ENCODE assay signal across 8 cellular contexts in the genomic region with DNA sequence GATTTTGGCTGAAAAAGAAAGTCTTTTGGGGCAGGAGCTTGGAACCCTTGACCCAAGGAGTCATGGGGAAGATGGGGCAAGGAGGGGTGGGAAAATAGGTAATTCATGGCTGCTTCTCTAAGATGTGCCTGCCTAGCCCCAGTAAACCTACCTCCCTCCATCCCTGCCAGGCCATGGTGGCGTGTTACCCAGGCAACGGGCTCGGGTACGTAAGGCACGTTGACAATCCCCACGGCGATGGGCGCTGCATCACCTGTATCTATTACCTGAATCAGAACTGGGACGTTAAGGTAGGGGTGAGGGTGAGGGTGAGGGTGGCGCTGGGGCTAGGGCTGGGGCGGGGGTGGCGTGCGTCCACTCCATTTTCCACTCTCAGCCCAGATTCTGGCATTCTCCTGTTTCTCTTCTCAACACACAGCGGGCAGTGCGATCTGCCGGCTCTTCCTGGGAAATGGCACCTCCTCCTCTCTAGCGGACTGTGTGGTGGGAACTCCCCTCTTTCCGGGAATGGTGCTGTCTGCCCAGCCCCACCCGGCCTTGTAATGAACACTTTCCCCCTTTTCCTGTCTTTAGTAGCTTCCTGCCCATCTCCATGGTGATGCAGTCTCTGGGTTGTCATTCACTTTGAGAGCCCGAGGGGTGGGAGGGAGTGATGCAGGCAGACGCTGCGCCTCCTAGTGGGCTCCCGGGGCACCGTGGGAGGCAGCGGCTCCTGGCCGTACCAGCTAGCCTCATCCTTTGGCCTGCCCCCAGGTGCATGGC. TPM values are rescaled to one million over a fixed set of nuclear protein-coding genes. Genes with fewer than 3 reads are reported as not detected.
DNase-seq lines count a peak whose midpoint lies in the region; ATAC-seq and TF ChIP-seq lines count a peak whose summit lies in the region.

No MANE protein-coding gene starts in this region.

- H3K9me3 ChIP-seq in BLaER1 (no peaks in the 10 kb centered on the region), SK-N-SH (no peaks in the 10 kb centered on the region), subcutaneous abdominal adipose tissue (ENCODE audit: control insufficient read depth in 5 of 5, low read length in 5 of 5) (no peaks in the 10 kb centered on the region)

- peak; percentile 36 for ATAC-seq in HG02798 (IDR thresholded peaks at IDR 0.05; ENCODE audit: poor library complexity, unreplicated experiment)

- peaks cover 71% of the 10 kb centered on the region for H3K4me1 ChIP-seq in BLaER1
- peaks cover 29 to 62% of the 10 kb centered on the region in 2 experiments; a peak in 3 of 4 replicates for H3K4me1 ChIP-seq in SK-N-SH (ENCODE audit: control insufficient read depth in 1 of 2, insufficient read depth in 2 of 2, low read depth in 1 of 2, low read length in 1 of 2)
- H3K4me1 ChIP-seq in subcutaneous abdominal adipose tissue (ENCODE audit: control insufficient read depth in 5 of 5, insufficient read depth in 5 of 5, low read length in 5 of 5): peaks cover 40 to 99% (median 87%) of the 10 kb centered on the region in 5 donors

- H3K27ac ChIP-seq in BLaER1: no peak overlapping the region
- H3K27ac ChIP-seq in SK-N-SH (ENCODE audit: low read depth in 2 of 2, low read length in 1 of 2): peak overlapping the region; percentile 72 to 78
- peak overlapping the region; percentile 79 for H3K27ac ChIP-seq in subcutaneous abdominal adipose tissue (ENCODE audit: low read depth, low read length)

- peaks cover 6% of the 10 kb centered on the region for H3K27me3 ChIP-seq in BLaER1
- H3K27me3 ChIP-seq in SK-N-SH (ENCODE audit: insufficient read depth): no peaks in the 10 kb centered on the region
- H3K27me3 ChIP-seq in subcutaneous abdominal adipose tissue (ENCODE audit: control insufficient read depth in 5 of 5, insufficient read depth in 4 of 5, low read length in 5 of 5): peaks cover 0 to 2% (median 0%) of the 10 kb centered on the region in 5 donors

- CTCF ChIA-PET in SK-N-SH (lab: Yijun Ruan, JAX): interaction anchor here (0.5 to 5.4 kb wide), 21 partner anchors 8 to 179 kb away, joined by 3 to 54 read pairs (median 4); a partner anchor contains a TSS

- H3K36me3 Mint-ChIP-seq in activated naive CD8-positive, alpha-beta T cell: peaks cover 7% of the 10 kb centered on the region

- H3K4me3 Mint-ChIP-seq in activated naive CD8-positive, alpha-beta T cell: peak overlapping the region; percentile 94

- H4K20me1 ChIP-seq in BLaER1 (peaks cover 98% of the 10 kb centered on the region), SK-N-SH (ENCODE audit: insufficient read depth) (peaks cover 82% of the 10 kb centered on the region)

- peak overlapping the region; percentile 96 for H3K27ac Mint-ChIP-seq in activated naive CD8-positive, alpha-beta T cell

- no peaks in the 10 kb centered on the region for H3K9me2 ChIP-seq in SK-N-SH

- H3K9ac ChIP-seq in BLaER1: no peak overlapping the region
- peak overlapping the region; percentile 30; the same call in 1 of the 2 replicates for H3K9ac ChIP-seq in SK-N-SH
- H3K9ac ChIP-seq in subcutaneous abdominal adipose tissue (ENCODE audit: low read length in 5 of 5): peak overlapping the region in 4 of 5 donors; percentile 13 to 74 (median 66)

- peak; percentile 97 for DNase-seq in SK-N-SH
- DNase-seq in glomerular endothelial cell (ENCODE audit: extremely low read depth, low read depth, low spot score): peak; percentile 91
- DNase-seq in non-pigmented ciliary epithelial cell (ENCODE audit: low read depth): peak; percentile 77
- DNase-seq in DMS153 treated with DMSO at 0.1 percent for 48 hours (lab: John Stamatoyannopoulos, UW; ENCODE audit: unreplicated experiment): no peak

- H3K27me3 Mint-ChIP-seq in activated naive CD8-positive, alpha-beta T cell: no peaks in the 10 kb centered on the region

- TF ChIP-seq EP300 in SK-N-SH (IDR thresholded peaks at IDR 0.05; ENCODE audit: borderline replicate concordance in 1 of 2, low read depth in 1 of 2, low read length in 1 of 2): no peak

- no peaks in the 10 kb centered on the region for H3K9me3 Mint-ChIP-seq in activated naive CD8-positive, alpha-beta T cell (ENCODE audit: low read depth)

- H3K4me3 ChIP-seq in BLaER1 (no peak overlapping the region), SK-N-SH (ENCODE audit: low read depth in 2 of 2, low read length in 1 of 2) (peak overlapping the region; percentile 21 to 45; a peak in 3 of 4 replicates), subcutaneous abdominal adipose tissue (ENCODE audit: low read depth in 1 of 5, low read length in 5 of 5) (peak overlapping the region in 3 of 5 donors; percentile 33 to 46 (median 34))

- TF ChIP-seq CTCF in SK-N-SH (IDR thresholded peaks at IDR 0.05): peak; percentile 97

- H3K4me2 ChIP-seq in BLaER1 (peak overlapping the region; percentile 74), SK-N-SH (peak overlapping the region; percentile 75)

- H3K36me3 ChIP-seq in BLaER1: peaks cover 79% of the 10 kb centered on the region
- H3K36me3 ChIP-seq in SK-N-SH (replicated peaks in 1 of 2; ENCODE audit: control insufficient read depth in 1 of 2, insufficient read depth in 2 of 2, low read length in 1 of 2): peaks cover 31 to 51% of the 10 kb centered on the region in 2 experiments
- H3K36me3 ChIP-seq in subcutaneous abdominal adipose tissue (ENCODE audit: control insufficient read depth in 5 of 5, insufficient read depth in 5 of 5, low read length in 5 of 5): peaks cover 0 to 50% (median 42%) of the 10 kb centered on the region in 5 donors

- POLR2A ChIA-PET in SK-N-SH (lab: Yijun Ruan, JAX): interaction anchor here (0.7 to 1.4 kb wide), 4 partner anchors 8 to 143 kb away, joined by 3 to 6 read pairs (median 5); a partner anchor contains a TSS

- H2AFZ ChIP-seq in SK-N-SH (ENCODE audit: low read depth): no peak overlapping the region

- H3K79me2 ChIP-seq in SK-N-SH (ENCODE audit: insufficient read depth): peaks cover 80% of the 10 kb centered on the region

- H3K4me1 Mint-ChIP-seq in activated naive CD8-positive, alpha-beta T cell (ENCODE audit: low read depth): peaks cover 84% of the 10 kb centered on the region

- WGBS in SK-N-SH (ENCODE audit: low lambda C conversion rate): 34% methylated on average over 26 of the region's 26 CpGs

- TF ChIP-seq RAD21 in SK-N-SH (IDR thresholded peaks at IDR 0.05; ENCODE audit: low read length): peak; percentile 60

- H3F3A ChIP-seq in SK-N-SH (replicated peaks; ENCODE audit: insufficient read depth): peaks cover 18% of the 10 kb centered on the region

TF ChIP-seq in SK-N-SH, 30 proteins besides CTCF, POLR2A, EP300 and RAD21 (continues in another document):
- TF ChIP-seq SMC3 (IDR thresholded peaks at IDR 0.05; ENCODE audit: low read depth, low read length): peak; percentile 83
- TF ChIP-seq MXI1 (IDR thresholded peaks at IDR 0.05; ENCODE audit: low read depth, low read length): peak; percentile 86
- TF ChIP-seq ELF1 (IDR thresholded peaks at IDR 0.05): no peak
- TF ChIP-seq POLR2AphosphoS5 (IDR thresholded peaks at IDR 0.05; ENCODE audit: low read depth, low read length): peak; percentile 24; the same call in 1 of the 2 replicates
- TF ChIP-seq EZH2phosphoT487 (IDR thresholded peaks at IDR 0.05; ENCODE audit: borderline replicate concordance, low read depth): no peak
- TF ChIP-seq FOXJ3 (CRISPR knock-in tag; IDR thresholded peaks at IDR 0.05): no peak
- TF ChIP-seq JUND (IDR thresholded peaks at IDR 0.05): no peak
- TF ChIP-seq TEAD4 (IDR thresholded peaks at IDR 0.05; ENCODE audit: borderline replicate concordance, insufficient read depth): no peak
- TF ChIP-seq MEF2A (IDR thresholded peaks at IDR 0.05; ENCODE audit: borderline replicate concordance, low read depth): no peak
- TF ChIP-seq, protein P1, sequence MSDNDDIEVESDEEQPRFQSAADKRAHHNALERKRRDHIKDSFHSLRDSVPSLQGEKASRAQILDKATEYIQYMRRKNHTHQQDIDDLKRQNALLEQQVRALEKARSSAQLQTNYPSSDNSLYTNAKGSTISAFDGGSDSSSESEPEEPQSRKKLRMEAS (IDR thresholded peaks at IDR 0.05; ENCODE audit: low read depth): peak; percentile 45; the same call in 1 of the 2 replicates
- TF ChIP-seq TAF1 (IDR thresholded peaks at IDR 0.05; ENCODE audit: borderline replicate concordance, low read depth, low read length): peak; percentile 10; the same call in 1 of the 2 replicates
- TF ChIP-seq TCF12 (IDR thresholded peaks at IDR 0.05): peak; percentile 13; the same call in 1 of the 2 replicates
- TF ChIP-seq NFIC (IDR thresholded peaks at IDR 0.05; ENCODE audit: borderline replicate concordance): no peak
- TF ChIP-seq RCOR1 (IDR thresholded peaks at IDR 0.05; ENCODE audit: low read length): peak; percentile 9; the same call in 1 of the 2 replicates
- TF ChIP-seq, protein P2, sequence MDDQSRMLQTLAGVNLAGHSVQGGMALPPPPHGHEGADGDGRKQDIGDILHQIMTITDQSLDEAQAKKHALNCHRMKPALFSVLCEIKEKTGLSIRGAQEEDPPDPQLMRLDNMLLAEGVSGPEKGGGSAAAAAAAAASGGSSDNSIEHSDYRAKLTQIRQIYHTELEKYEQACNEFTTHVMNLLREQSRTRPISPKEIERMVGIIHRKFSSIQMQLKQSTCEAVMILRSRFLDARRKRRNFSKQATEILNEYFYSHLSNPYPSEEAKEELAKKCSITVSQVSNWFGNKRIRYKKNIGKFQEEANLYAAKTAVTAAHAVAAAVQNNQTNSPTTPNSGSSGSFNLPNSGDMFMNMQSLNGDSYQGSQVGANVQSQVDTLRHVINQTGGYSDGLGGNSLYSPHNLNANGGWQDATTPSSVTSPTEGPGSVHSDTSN (IDR thresholded peaks at IDR 0.05): peak; percentile 90

RNA-seq across cellular contexts. Expression of a gene that starts 7.6 kb away (rescaled TPM):
- polyA plus RNA-seq in SK-N-SH (2012; rRNA removed): 39.7 and 43.0 TPM in 2 replicates
- 15.8 and 28.4 TPM in 2 replicates for polyA plus RNA-seq in SK-N-SH (2012; cell fraction: cytosol; rRNA removed)
- polyA plus RNA-seq in SK-N-SH (2012; cell fraction: nucleus; rRNA removed): 68.5 and 79.1 TPM in 2 replicates
- 93.6 and 120 TPM in 2 replicates for total RNA-seq in glomerular endothelial cell

RNA-seq across cellular contexts. Expression of a gene that starts 28.5 kb away (rescaled TPM):
- polyA plus RNA-seq in SK-N-SH (2012; rRNA removed): 49.1 and 53.2 TPM in 2 replicates
- polyA plus RNA-seq in SK-N-SH (2012; cell fraction: cytosol; rRNA removed): 25.6 and 37.3 TPM in 2 replicates
- 72.9 and 92.4 TPM in 2 replicates for polyA plus RNA-seq in SK-N-SH (2012; cell fraction: nucleus; rRNA removed)
- total RNA-seq in glomerular endothelial cell: 39.1 and 40.1 TPM in 2 replicates

RNA-seq across cellular contexts. Expression of a gene that starts 31.2 kb away (rescaled TPM):
- 0.47 TPM in 1 of 2 replicates, not detected in the other for polyA plus RNA-seq in SK-N-SH (2012; rRNA removed)
- 0.38 TPM in 1 of 2 replicates, not detected in the other for polyA plus RNA-seq in SK-N-SH (2012; cell fraction: cytosol; rRNA removed)
- polyA plus RNA-seq in SK-N-SH (2012; cell fraction: nucleus; rRNA removed): 0.22 and 0.50 TPM in 2 replicates
- not detected in 2 replicates for total RNA-seq in glomerular endothelial cell

RNA-seq across cellular contexts. Expression of a gene that starts 43.7 kb away (rescaled TPM):
- polyA plus RNA-seq in SK-N-SH (2012; rRNA removed): not detected in 2 replicates
- not detected in 2 replicates for polyA plus RNA-seq in SK-N-SH (2012; cell fraction: cytosol; rRNA removed)
- polyA plus RNA-seq in SK-N-SH (2012; cell fraction: nucleus; rRNA removed): not detected in 2 replicates
- total RNA-seq in glomerular endothelial cell: not detected in 2 replicates

RNA-seq across cellular contexts. Expression of a gene that starts 55.6 kb away (rescaled TPM):
- polyA plus RNA-seq in SK-N-SH (2012; rRNA removed): 69.5 and 121 TPM in 2 replicates
- 64.4 and 91.0 TPM in 2 replicates for polyA plus RNA-seq in SK-N-SH (2012; cell fraction: cytosol; rRNA removed)
- 274 and 286 TPM in 2 replicates for polyA plus RNA-seq in SK-N-SH (2012; cell fraction: nucleus; rRNA removed)
- 64.5 and 85.2 TPM in 2 replicates for total RNA-seq in glomerular endothelial cell
